ENCODE assay signal across 19 cellular contexts in genomic region chr3:23116041-23116440, GRCh38.
"Had no signal": no experiment of that assay in that cellular context is flagged by ENCODE, and none has a peak within 500 bp of the region (broad histone marks: within the 10 kb centered on the region; RNA-seq: fewer than 3 reads in every experiment).

No MANE protein-coding gene starts in this region.

- H3K4me3 ChIP-seq: colonic mucosa, gastroesophageal sphincter, skin epidermis, thoracic aorta had no signal

- H3K36me3 ChIP-seq: colonic mucosa, gastroesophageal sphincter, neutrophil, thoracic aorta had no signal

- H3K27me3 ChIP-seq: colonic mucosa, gastroesophageal sphincter, neutrophil had no signal

- H3K27ac ChIP-seq: colonic mucosa, gastroesophageal sphincter, neutrophil, skin epidermis, thoracic aorta had no signal

- DNase-seq: colonic mucosa; effector CD4-positive, alpha-beta T cell; endodermal cell; erythroblast; glutamatergic neuron; kidney; left cardiac atrium; left ventricle myocardium superior; naive thymus-derived CD8-positive, alpha-beta T cell; posterior cingulate gyrus; stimulated activated CD4-positive, alpha-beta T cell treated with anti-CD3 and anti-CD28 coated beads, Interleukin-2, amount 100 ng/mL, for 24 hours; stimulated activated CD4-positive, alpha-beta T cell treated with anti-CD3 and anti-CD28 coated beads, Interleukin-4, amount 100 ng/mL, for 4 hours; stimulated activated naive B cell treated with anti-CD40 and anti-IgM and Interleukin-4, amounts not matched to agents 10 μg/mL and 1 μg/mL and 100 μg/mL, for 72 hours; stimulated activated naive CD8-positive, alpha-beta T cell treated with anti-CD3 and anti-CD28 coated beads, Interleukin-15, amount 100 ng/mL, for 72 hours; substantia nigra had no signal

- H3K9me3 ChIP-seq: colonic mucosa, gastroesophageal sphincter, neutrophil, thoracic aorta had no signal
